ENCODE assay signal across 8 cellular contexts in genomic region chr11:67508486-67509121, GRCh38. TPM values are rescaled to one million over a fixed set of nuclear protein-coding genes. Genes with fewer than 3 reads are reported as not detected.
DNase-seq lines count a peak whose midpoint lies in the region; ATAC-seq, FAIRE-seq and TF ChIP-seq lines count a peak whose summit lies in the region.

No MANE protein-coding gene starts in this region.

- H3K4me3 ChIP-seq in AG09309 (ENCODE audit: control insufficient read depth, low read depth, low read length) = peak overlapping the region; percentile 86
- peak overlapping the region; percentile 80 to 89 (median 83) for H3K4me3 ChIP-seq in keratinocyte (ENCODE audit: control insufficient read depth in 2 of 3, extremely low read depth in 1 of 3, insufficient read depth in 2 of 3, low read depth in 1 of 3, low read length in 3 of 3)

- H3K4me1 Mint-ChIP-seq in central memory CD8-positive, alpha-beta T cell = peaks cover 36% of the 10 kb centered on the region

- no peaks in the 10 kb centered on the region for H3K36me3 ChIP-seq in keratinocyte (ENCODE audit: control insufficient read depth in 2 of 2, extremely low read depth in 1 of 2, insufficient read depth in 2 of 2, low read length in 2 of 2)

- TF ChIP-seq CTCF in AG09309 (IDR thresholded peaks at IDR 0.05; ENCODE audit: control insufficient read depth, insufficient read depth, low read depth, low read length, missing control alignments) (no peak), keratinocyte (optimal IDR thresholded peaks at IDR 0.05 in 1 of 3, IDR thresholded peaks at IDR 0.05 in 1 of 3, conservative IDR thresholded peaks at IDR 0.05 in 1 of 3; ENCODE audit: extremely low read depth in 1 of 3, insufficient read depth in 2 of 3, low read length in 3 of 3) (no peak)

- no peaks in the 10 kb centered on the region for H3K27me3 ChIP-seq in keratinocyte (ENCODE audit: control insufficient read depth, extremely low read depth, insufficient read depth, low read length)

- H3K27ac Mint-ChIP-seq in central memory CD8-positive, alpha-beta T cell (ENCODE audit: low read depth) = peak overlapping the region; percentile 96

- H3K4me2 ChIP-seq in keratinocyte (ENCODE audit: control insufficient read depth, extremely low read depth, insufficient read depth, low read depth, low read length) = peak overlapping the region; percentile 87

- H3K27me3 Mint-ChIP-seq in central memory CD8-positive, alpha-beta T cell = peaks cover 6% of the 10 kb centered on the region

- peak overlapping the region; percentile 93 for H3K27ac ChIP-seq in keratinocyte (ENCODE audit: control insufficient read depth, insufficient read depth, low read length)

- no peaks in the 10 kb centered on the region for H3K9me1 ChIP-seq in keratinocyte (ENCODE audit: control insufficient read depth, extremely low read depth, insufficient read depth, low read length)

- H3K9me3 Mint-ChIP-seq in central memory CD8-positive, alpha-beta T cell = no peaks in the 10 kb centered on the region

- no peak for FAIRE-seq in keratinocyte (lab: Jason Lieb, UNC)

- H3K4me3 Mint-ChIP-seq in central memory CD8-positive, alpha-beta T cell = peak overlapping the region; percentile 94

- peaks cover 27% of the 10 kb centered on the region for H3K4me1 ChIP-seq in keratinocyte (ENCODE audit: control insufficient read depth, extremely low read depth, insufficient read depth, low read length)

- dilution Hi-C loops in keratinocyte (cut with MboI; ENCODE audit: extremely low pct_ligation_motif_present, low sequenced_read_pairs) = no loop called here

- H3K9me3 ChIP-seq in keratinocyte (ENCODE audit: control insufficient read depth, low read depth, low read length) = no peaks in the 10 kb centered on the region

- H3K36me3 Mint-ChIP-seq in central memory CD8-positive, alpha-beta T cell (ENCODE audit: insufficient read depth) = peaks cover 37% of the 10 kb centered on the region

- DNase-seq in AG09309 (ENCODE audit: low read depth) = peak; percentile 78
- DNase-seq in NCI-H345 (lab: John Stamatoyannopoulos, UW) = peak; percentile 98
- DNase-seq in activated CD4-positive, CD25-positive, alpha-beta regulatory T cell treated with anti-CD3 and anti-CD28 coated beads, Interleukin-2, amount 50 U/mL, for 16 hours (ENCODE audit: low read depth, low spot score) = peak; percentile 98
- DNase-seq in central memory CD8-positive, alpha-beta T cell (ENCODE audit: low spot score in 2 of 2) = peak; percentile 98
- DNase-seq in keratinocyte (ENCODE audit: low read depth, low spot score) = peak; percentile 75
- DNase-seq in stimulated activated CD4-positive, alpha-beta T cell treated with anti-CD3 and anti-CD28 coated beads, Interleukin-12 subunit alpha, Interleukin-12 subunit beta, amount 100 ng/mL, for 48 hours (ENCODE audit: low read depth in 2 of 3, low spot score in 1 of 3) = peak; percentile 96 to 99 (median 96)

- ATAC-seq in GM19025 (IDR thresholded peaks at IDR 0.05; ENCODE audit: low read depth, unreplicated experiment) (peak; percentile 37), HG03280 (IDR thresholded peaks at IDR 0.05; ENCODE audit: unreplicated experiment) (peak; percentile 39)
- peak; percentile 50 for ATAC-seq in central memory CD8-positive, alpha-beta T cell (replicated peaks; ENCODE audit: extremely low read depth, poor library complexity, severe bottlenecking)

- H3K79me2 ChIP-seq in keratinocyte (ENCODE audit: control insufficient read depth, insufficient read depth, low read length) = peaks cover 13% of the 10 kb centered on the region

- no peaks in the 10 kb centered on the region for H4K20me1 ChIP-seq in keratinocyte (ENCODE audit: control insufficient read depth, extremely low read depth, insufficient read depth, low read length)

- H2AFZ ChIP-seq in keratinocyte (ENCODE audit: control insufficient read depth, low read length) = peak overlapping the region; percentile 94

- H3K9ac ChIP-seq in keratinocyte (ENCODE audit: control insufficient read depth, extremely low read depth, insufficient read depth, low read length) = peak overlapping the region; percentile 90

RNA-seq across cellular contexts. Expression of gene CDK2AP2, which starts 0.6 kb away (rescaled TPM):
- 8.0 to 31.1 TPM (median 9.7 TPM) in 3 replicates for polyA plus RNA-seq in keratinocyte
- polyA plus RNA-seq in keratinocyte (2011; ENCODE audit: low read depth) = 5.4 TPM
- polyA plus RNA-seq in keratinocyte (2011; cell fraction: cytosol; rRNA removed) = 18.2 and 28.7 TPM in 2 replicates
- 10.4 and 11.5 TPM in 2 replicates for polyA plus RNA-seq in keratinocyte (2011; cell fraction: nucleus; rRNA removed)
- polyA plus RNA-seq in keratinocyte (2012; ENCODE audit: low replicate concordance) = 26.2 and 36.1 TPM in 2 replicates
- 14.8 to 64.4 TPM (median 15.1 TPM) in 3 replicates for polyA minus RNA-seq in keratinocyte
- 38.2 TPM for polyA minus RNA-seq in keratinocyte (2011; cell fraction: cytosol; rRNA and poly(A)+ RNA removed)
- 5.9 and 7.5 TPM in 2 replicates for polyA minus RNA-seq in keratinocyte (2011; cell fraction: nucleus; rRNA and poly(A)+ RNA removed)

RNA-seq across cellular contexts. Expression of gene PITPNM1, which starts 3.4 kb away (rescaled TPM):
- 10.6 to 25.2 TPM (median 15.9 TPM) in 3 replicates for polyA plus RNA-seq in keratinocyte
- polyA plus RNA-seq in keratinocyte (2011; ENCODE audit: low read depth) = 9.5 TPM
- 11.1 and 22.5 TPM in 2 replicates for polyA plus RNA-seq in keratinocyte (2011; cell fraction: cytosol; rRNA removed)
- 26.6 and 41.9 TPM in 2 replicates for polyA plus RNA-seq in keratinocyte (2011; cell fraction: nucleus; rRNA removed)
- polyA plus RNA-seq in keratinocyte (2012; ENCODE audit: low replicate concordance) = 11.2 and 21.3 TPM in 2 replicates
- 12.1 to 26.8 TPM (median 19.4 TPM) in 3 replicates for polyA minus RNA-seq in keratinocyte
- 71.4 TPM for polyA minus RNA-seq in keratinocyte (2011; cell fraction: cytosol; rRNA and poly(A)+ RNA removed)
- polyA minus RNA-seq in keratinocyte (2011; cell fraction: nucleus; rRNA and poly(A)+ RNA removed) = 20.2 and 22.1 TPM in 2 replicates

RNA-seq across cellular contexts. Expression of gene CABP2, which starts 14.6 kb away (rescaled TPM):
- polyA plus RNA-seq in keratinocyte = not detected in 3 replicates
- polyA plus RNA-seq in keratinocyte (2011; ENCODE audit: low read depth) = not detected
- not detected in 2 replicates for polyA plus RNA-seq in keratinocyte (2011; cell fraction: cytosol; rRNA removed)
- not detected in 2 replicates for polyA plus RNA-seq in keratinocyte (2011; cell fraction: nucleus; rRNA removed)
- not detected in 2 replicates for polyA plus RNA-seq in keratinocyte (2012; ENCODE audit: low replicate concordance)
- not detected in 3 replicates for polyA minus RNA-seq in keratinocyte
- not detected for polyA minus RNA-seq in keratinocyte (2011; cell fraction: cytosol; rRNA and poly(A)+ RNA removed)
- polyA minus RNA-seq in keratinocyte (2011; cell fraction: nucleus; rRNA and poly(A)+ RNA removed) = not detected in 2 replicates

RNA-seq across cellular contexts. Expression of gene AIP, which starts 25.8 kb away (rescaled TPM):
- polyA plus RNA-seq in keratinocyte = 32.5 to 42.9 TPM (median 35.3 TPM) in 3 replicates
- polyA plus RNA-seq in keratinocyte (2011; ENCODE audit: low read depth) = 35.4 TPM
- 25.8 and 44.9 TPM in 2 replicates for polyA plus RNA-seq in keratinocyte (2011; cell fraction: cytosol; rRNA removed)
- 26.3 and 35.1 TPM in 2 replicates for polyA plus RNA-seq in keratinocyte (2011; cell fraction: nucleus; rRNA removed)
- polyA plus RNA-seq in keratinocyte (2012; ENCODE audit: low replicate concordance) = 34.4 and 36.4 TPM in 2 replicates
- 19.2 to 23.7 TPM (median 22.6 TPM) in 3 replicates for polyA minus RNA-seq in keratinocyte
- polyA minus RNA-seq in keratinocyte (2011; cell fraction: cytosol; rRNA and poly(A)+ RNA removed) = 26.3 TPM
- polyA minus RNA-seq in keratinocyte (2011; cell fraction: nucleus; rRNA and poly(A)+ RNA removed) = 10.3 and 11.4 TPM in 2 replicates

RNA-seq across cellular contexts. Expression of gene TMEM134, which starts 39.6 kb away (rescaled TPM):
- polyA plus RNA-seq in keratinocyte = 24.7 to 71.1 TPM (median 40.4 TPM) in 3 replicates
- 10.7 TPM for polyA plus RNA-seq in keratinocyte (2011; ENCODE audit: low read depth)
- 27.0 and 78.9 TPM in 2 replicates for polyA plus RNA-seq in keratinocyte (2011; cell fraction: cytosol; rRNA removed)
- 37.4 and 52.6 TPM in 2 replicates for polyA plus RNA-seq in keratinocyte (2011; cell fraction: nucleus; rRNA removed)
- polyA plus RNA-seq in keratinocyte (2012; ENCODE audit: low replicate concordance) = 42.7 and 77.6 TPM in 2 replicates
- 7.9 to 18.5 TPM (median 12.6 TPM) in 3 replicates for polyA minus RNA-seq in keratinocyte
- 43.0 TPM for polyA minus RNA-seq in keratinocyte (2011; cell fraction: cytosol; rRNA and poly(A)+ RNA removed)
- 6.6 and 11.0 TPM in 2 replicates for polyA minus RNA-seq in keratinocyte (2011; cell fraction: nucleus; rRNA and poly(A)+ RNA removed)

Comparison
In these comparisons a context has a peak if more than half of its experiments do, and no peak if none do; other contexts are left out.
1. Peak in every context shown above with its lines: DNase-seq, ATAC-seq, H3K4me3 ChIP-seq and H3K27ac ChIP-seq.